20 cellular contexts compared by ENCODE assay signal in the genomic region with DNA sequence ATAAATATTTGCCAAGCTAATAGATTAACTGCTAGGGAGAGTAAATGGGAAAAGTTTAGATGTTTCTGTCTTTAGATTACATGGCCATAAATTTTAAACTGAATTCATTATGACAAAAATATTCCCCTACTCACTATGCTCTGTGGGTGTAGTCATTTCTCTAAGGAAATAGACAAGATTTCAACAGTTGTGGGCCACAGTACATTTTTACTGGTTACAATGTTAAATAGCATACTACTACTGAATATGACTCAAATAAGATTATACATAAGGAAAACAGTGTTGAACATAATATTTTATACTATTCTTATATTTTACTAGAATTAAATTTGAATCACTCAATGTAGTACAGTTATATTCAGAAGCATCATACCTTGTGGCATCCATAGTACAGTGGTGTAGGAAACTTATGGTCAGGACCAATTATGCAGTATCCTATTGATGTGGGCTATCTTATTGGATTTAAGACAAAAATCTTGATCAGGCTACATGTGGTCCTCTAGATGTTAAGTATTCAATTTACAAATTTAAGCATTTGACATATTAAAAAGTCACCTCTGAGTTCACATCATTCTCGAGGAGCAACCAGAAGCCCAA.
"Had no signal": no experiment of that assay in that cellular context is flagged by ENCODE, and none has a peak within 500 bp of the region (broad histone marks: within the 10 kb centered on the region; RNA-seq: fewer than 3 reads in every experiment).

No MANE protein-coding gene starts in this region.

- ATAC-seq: gastrocnemius medialis; left ventricle myocardium superior; natural killer cell treated with Interleukin-12 subunit alpha and Interleukin-12 subunit beta and Interleukin-15 and Interleukin-18, amount 100 ng/mL, for 72 hours had no signal

- H3K9me3 ChIP-seq: gastrocnemius medialis, prostate gland had no signal

- H3K27me3 ChIP-seq: esophagus squamous epithelium, gastrocnemius medialis, spleen, stomach, suprapubic skin, tibial nerve had no signal

- DNase-seq: activated CD4-positive, alpha-beta T cell treated with anti-CD3 and anti-CD28 coated beads for 1 hour; activated CD4-positive, alpha-beta T cell treated with anti-CD3 and anti-CD28 coated beads, Interleukin-2, amount 50 U/mL, for 4 hours; activated effector memory CD4-positive, alpha-beta T cell treated with anti-CD3 and anti-CD28 coated beads, Interleukin-2, amount 50 U/mL, for 16 hours; activated T-cell treated with anti-CD3 and anti-CD28 coated beads, Interleukin-2, amount 50 U/mL, for 72 hours; cortex of kidney; endodermal cell; esophagus squamous epithelium; gastrocnemius medialis; hippocampal formation; left ventricle myocardium superior; midbrain; spleen; stimulated activated CD4-positive, alpha-beta T cell treated with anti-CD3 and anti-CD28 coated beads, Interleukin-4, amount 100 ng/mL, for 24 hours; stomach; T-helper 9 cell had no signal

- H3K36me3 ChIP-seq: prostate gland had no signal

- H3K4me3 ChIP-seq: esophagus squamous epithelium, gastrocnemius medialis, prostate gland, spleen, stomach, suprapubic skin, tibial nerve had no signal

- H3K27ac Mint-ChIP-seq: endodermal cell; natural killer cell treated with Interleukin-12 subunit alpha and Interleukin-12 subunit beta and Interleukin-15 and Interleukin-18, amount 100 ng/mL, for 72 hours had no signal

- H3K4me1 ChIP-seq: prostate gland had no signal

- H3K27me3 Mint-ChIP-seq: natural killer cell treated with Interleukin-12 subunit alpha and Interleukin-12 subunit beta and Interleukin-15 and Interleukin-18, amount 100 ng/mL, for 72 hours had no signal

- H3K9me3 Mint-ChIP-seq: natural killer cell treated with Interleukin-12 subunit alpha and Interleukin-12 subunit beta and Interleukin-15 and Interleukin-18, amount 100 ng/mL, for 72 hours had no signal

- H3K27ac ChIP-seq: esophagus squamous epithelium, gastrocnemius medialis, prostate gland, spleen, stomach, suprapubic skin, tibial nerve had no signal

- FAIRE-seq: islet of Langerhans had no signal

- H3K4me3 Mint-ChIP-seq: activated T-cell treated with anti-CD3 and anti-CD28 coated beads, Interleukin-2, amount 50 U/mL, for 72 hours; endodermal cell; natural killer cell treated with Interleukin-12 subunit alpha and Interleukin-12 subunit beta and Interleukin-15 and Interleukin-18, amount 100 ng/mL, for 72 hours had no signal
